Comparison of ENCODE assay signal across 1 cellular context in genomic region chr1:90850181-90850924, GRCh38.
TF ChIP-seq lines count a peak whose summit lies in the region.

No MANE protein-coding gene starts in this region.

TF ChIP-seq in HEK293, 187 proteins besides CTCF, POLR2A, EP300 and RAD21 (continued from another document):
- TF ChIP-seq ZNF521 (tag by site-specific recombination; IDR thresholded peaks at IDR 0.05) = no peak
- no peak for TF ChIP-seq ZBTB17 (tag by site-specific recombination; IDR thresholded peaks at IDR 0.05)
- TF ChIP-seq ZNF114 (tag by site-specific recombination; IDR thresholded peaks at IDR 0.05) = no peak
- TF ChIP-seq ZNF501 (tag by site-specific recombination; IDR thresholded peaks at IDR 0.05) = no peak
- peak; percentile 33 for TF ChIP-seq SP3 (tag by site-specific recombination; IDR thresholded peaks at IDR 0.05)
- peak; percentile 98 for TF ChIP-seq ZSCAN30 (tag by site-specific recombination; IDR thresholded peaks at IDR 0.05)
- TF ChIP-seq FEZF1 (tag by site-specific recombination; IDR thresholded peaks at IDR 0.05) = no peak
- no peak for TF ChIP-seq GFI1B (tag by site-specific recombination; IDR thresholded peaks at IDR 0.05)
- no peak for TF ChIP-seq ZNF311 (tag by site-specific recombination; IDR thresholded peaks at IDR 0.05; ENCODE audit: borderline replicate concordance)
- no peak for TF ChIP-seq REPIN1 (tag by site-specific recombination; IDR thresholded peaks at IDR 0.05; ENCODE audit: low read depth)
- no peak for TF ChIP-seq MYNN (tag by site-specific recombination; IDR thresholded peaks at IDR 0.05; ENCODE audit: borderline replicate concordance)
- no peak; the same call in 1 of the 2 replicates for TF ChIP-seq ZNF692 (tag by site-specific recombination; IDR thresholded peaks at IDR 0.05)
- TF ChIP-seq, protein P1, sequence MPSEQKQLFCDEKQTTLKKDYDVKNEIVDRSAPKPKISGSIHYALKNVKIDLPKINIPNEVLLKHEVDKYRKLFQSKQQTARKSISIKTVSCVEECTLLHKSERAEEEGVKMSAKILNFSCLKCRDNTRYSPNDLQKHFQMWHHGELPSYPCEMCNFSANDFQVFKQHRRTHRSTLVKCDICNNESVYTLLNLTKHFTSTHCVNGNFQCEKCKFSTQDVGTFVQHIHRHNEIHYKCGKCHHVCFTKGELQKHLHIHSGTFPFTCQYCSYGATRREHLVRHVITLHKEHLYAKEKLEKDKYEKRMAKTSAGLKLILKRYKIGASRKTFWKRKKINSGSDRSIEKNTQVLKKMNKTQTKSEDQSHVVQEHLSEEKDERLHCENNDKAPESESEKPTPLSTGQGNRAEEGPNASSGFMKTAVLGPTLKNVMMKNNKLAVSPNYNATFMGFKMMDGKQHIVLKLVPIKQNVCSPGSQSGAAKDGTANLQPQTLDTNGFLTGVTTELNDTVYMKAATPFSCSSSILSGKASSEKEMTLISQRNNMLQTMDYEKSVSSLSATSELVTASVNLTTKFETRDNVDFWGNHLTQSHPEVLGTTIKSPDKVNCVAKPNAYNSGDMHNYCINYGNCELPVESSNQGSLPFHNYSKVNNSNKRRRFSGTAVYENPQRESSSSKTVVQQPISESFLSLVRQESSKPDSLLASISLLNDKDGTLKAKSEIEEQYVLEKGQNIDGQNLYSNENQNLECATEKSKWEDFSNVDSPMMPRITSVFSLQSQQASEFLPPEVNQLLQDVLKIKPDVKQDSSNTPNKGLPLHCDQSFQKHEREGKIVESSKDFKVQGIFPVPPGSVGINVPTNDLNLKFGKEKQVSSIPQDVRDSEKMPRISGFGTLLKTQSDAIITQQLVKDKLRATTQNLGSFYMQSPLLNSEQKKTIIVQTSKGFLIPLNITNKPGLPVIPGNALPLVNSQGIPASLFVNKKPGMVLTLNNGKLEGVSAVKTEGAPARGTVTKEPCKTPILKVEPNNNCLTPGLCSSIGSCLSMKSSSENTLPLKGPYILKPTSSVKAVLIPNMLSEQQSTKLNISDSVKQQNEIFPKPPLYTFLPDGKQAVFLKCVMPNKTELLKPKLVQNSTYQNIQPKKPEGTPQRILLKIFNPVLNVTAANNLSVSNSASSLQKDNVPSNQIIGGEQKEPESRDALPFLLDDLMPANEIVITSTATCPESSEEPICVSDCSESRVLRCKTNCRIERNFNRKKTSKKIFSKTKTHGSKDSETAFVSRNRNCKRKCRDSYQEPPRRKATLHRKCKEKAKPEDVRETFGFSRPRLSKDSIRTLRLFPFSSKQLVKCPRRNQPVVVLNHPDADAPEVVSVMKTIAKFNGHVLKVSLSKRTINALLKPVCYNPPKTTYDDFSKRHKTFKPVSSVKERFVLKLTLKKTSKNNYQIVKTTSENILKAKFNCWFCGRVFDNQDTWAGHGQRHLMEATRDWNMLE (tag by site-specific recombination; conservative IDR thresholded peaks at IDR 0.05; ENCODE audit: low read depth) = no peak
- TF ChIP-seq ZNF785 (tag by site-specific recombination; IDR thresholded peaks at IDR 0.05) = no peak
- no peak for TF ChIP-seq ZNF138 (tag by site-specific recombination; IDR thresholded peaks at IDR 0.05; ENCODE audit: borderline replicate concordance)
- 0 out of 2 replicates have a peak, but pooled peaks have one; percentile 3 for TF ChIP-seq ZEB2 (tag by site-specific recombination; IDR thresholded peaks at IDR 0.05)
- 0 out of 2 replicates have a peak, but pooled peaks have one; percentile 38 for TF ChIP-seq KLF9 (tag by site-specific recombination; IDR thresholded peaks at IDR 0.05; ENCODE audit: low read depth)
- TF ChIP-seq ZNF510 (tag by site-specific recombination; IDR thresholded peaks at IDR 0.05; ENCODE audit: insufficient replicate concordance) = no peak
- TF ChIP-seq GLIS1 (tag by site-specific recombination; IDR thresholded peaks at IDR 0.05) = no peak
- no peak for TF ChIP-seq ZNF239 (tag by site-specific recombination; IDR thresholded peaks at IDR 0.05)
- TF ChIP-seq ZNF791 (tag by site-specific recombination; IDR thresholded peaks at IDR 0.05) = no peak
- TF ChIP-seq, protein P2, sequence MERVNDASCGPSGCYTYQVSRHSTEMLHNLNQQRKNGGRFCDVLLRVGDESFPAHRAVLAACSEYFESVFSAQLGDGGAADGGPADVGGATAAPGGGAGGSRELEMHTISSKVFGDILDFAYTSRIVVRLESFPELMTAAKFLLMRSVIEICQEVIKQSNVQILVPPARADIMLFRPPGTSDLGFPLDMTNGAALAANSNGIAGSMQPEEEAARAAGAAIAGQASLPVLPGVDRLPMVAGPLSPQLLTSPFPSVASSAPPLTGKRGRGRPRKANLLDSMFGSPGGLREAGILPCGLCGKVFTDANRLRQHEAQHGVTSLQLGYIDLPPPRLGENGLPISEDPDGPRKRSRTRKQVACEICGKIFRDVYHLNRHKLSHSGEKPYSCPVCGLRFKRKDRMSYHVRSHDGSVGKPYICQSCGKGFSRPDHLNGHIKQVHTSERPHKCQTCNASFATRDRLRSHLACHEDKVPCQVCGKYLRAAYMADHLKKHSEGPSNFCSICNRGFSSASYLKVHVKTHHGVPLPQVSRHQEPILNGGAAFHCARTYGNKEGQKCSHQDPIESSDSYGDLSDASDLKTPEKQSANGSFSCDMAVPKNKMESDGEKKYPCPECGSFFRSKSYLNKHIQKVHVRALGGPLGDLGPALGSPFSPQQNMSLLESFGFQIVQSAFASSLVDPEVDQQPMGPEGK (tag by site-specific recombination; IDR thresholded peaks at IDR 0.05) = peak; percentile 16; the same call in 1 of the 2 replicates
- TF ChIP-seq PRDM10 (tag by site-specific recombination; IDR thresholded peaks at IDR 0.05) = no peak
- TF ChIP-seq ZNF558 (tag by site-specific recombination; IDR thresholded peaks at IDR 0.05) = no peak
- peak; percentile 88 for TF ChIP-seq EGR2 (tag by site-specific recombination; IDR thresholded peaks at IDR 0.05; ENCODE audit: low read depth)
- no peak for TF ChIP-seq ZBTB49 (tag by site-specific recombination; IDR thresholded peaks at IDR 0.05; ENCODE audit: low read depth)
- no peak for TF ChIP-seq ZNF792 (tag by site-specific recombination; IDR thresholded peaks at IDR 0.05)
- TF ChIP-seq ZBTB6 (tag by site-specific recombination; IDR thresholded peaks at IDR 0.05) = no peak
- no peak for TF ChIP-seq ZNF837 (tag by site-specific recombination; IDR thresholded peaks at IDR 0.05)
- TF ChIP-seq ZNF654 (tag by site-specific recombination; IDR thresholded peaks at IDR 0.05; ENCODE audit: low read depth) = no peak
- peak; percentile 90; the same call in 1 of the 2 replicates for TF ChIP-seq ZNF335 (tag by site-specific recombination; conservative IDR thresholded peaks at IDR 0.05)
- TF ChIP-seq TRIM28 (IDR thresholded peaks at IDR 0.05; ENCODE audit: borderline replicate concordance, low read length) = no peak
- TF ChIP-seq ZNF214 (tag by site-specific recombination; IDR thresholded peaks at IDR 0.05; ENCODE audit: borderline replicate concordance) = peak; percentile 94
- no peak for TF ChIP-seq ZFP3 (tag by site-specific recombination; IDR thresholded peaks at IDR 0.05; ENCODE audit: low read depth)
- peak; percentile 49; the same call in 1 of the 2 replicates for TF ChIP-seq SP2 (tag by site-specific recombination; IDR thresholded peaks at IDR 0.05)
- no peak for TF ChIP-seq ZBTB7A (tag by site-specific recombination; IDR thresholded peaks at IDR 0.05; ENCODE audit: low read depth)
- TF ChIP-seq ZFHX2 (tag by site-specific recombination; conservative IDR thresholded peaks at IDR 0.05) = peak; percentile 91
TF ChIP-seq in HEK293: peak in this region for 10.
